ENCODE assay signal across 19 cellular contexts in genomic region chr6:158370805-158371204, GRCh38. TPM values are rescaled to one million over a fixed set of nuclear protein-coding genes. Genes with fewer than 3 reads are reported as not detected.
DNase-seq lines count a peak whose midpoint lies in the region; ATAC-seq, FAIRE-seq and TF ChIP-seq lines count a peak whose summit lies in the region.
"Had no signal": no experiment of that assay in that cellular context is flagged by ENCODE, and none has a peak within 500 bp of the region (broad histone marks: within the 10 kb centered on the region; RNA-seq: fewer than 3 reads in every experiment).

No MANE protein-coding gene starts in this region.

- H3K27me3 ChIP-seq in cardiac muscle cell (no peaks in the 10 kb centered on the region), left ventricle myocardium inferior (ENCODE audit: low read depth) (no peaks in the 10 kb centered on the region), endothelial cell of umbilical vein (ENCODE audit: control insufficient read depth in 2 of 2, insufficient read depth in 2 of 2, low read length in 2 of 2) (no peaks in the 10 kb centered on the region)
- H3K27me3 ChIP-seq: BLaER1 treated with 17β-estradiol and CSF1 and Interleukin-3, amounts not matched to agents 10 nM and 100 nM had no signal

- no peak for DNase-seq in cardiac muscle cell (ENCODE audit: low read depth in 1 of 2, low spot score in 1 of 2)
- DNase-seq in left ventricle myocardium inferior, result no peak
- DNase-seq in T-helper 17 cell, result no peak
- DNase-seq in endothelial cell of umbilical vein (ENCODE audit: low read depth, low spot score), result peak; percentile 13
- DNase-seq in osteocyte (ENCODE audit: extremely low spot score, unreplicated experiment), result peak; percentile 69
- DNase-seq in NCI-H1092 (lab: John Stamatoyannopoulos, UW), result no peak
- DNase-seq in globus pallidus (ENCODE audit: low spot score), result no peak
- no peak for DNase-seq in 8988T
- DNase-seq: CD8-positive, alpha-beta T cell; H9; IMR-90 had no signal

- no peak for ATAC-seq in T-helper 17 cell
- ATAC-seq: CD8-positive, alpha-beta T cell had no signal

- H3K4me3 ChIP-seq in cardiac muscle cell, result no peak overlapping the region
- H3K4me3 ChIP-seq in left ventricle myocardium inferior, result no peak overlapping the region
- no peak overlapping the region for H3K4me3 ChIP-seq in endothelial cell of umbilical vein (replicated peaks in 1 of 3; ENCODE audit: insufficient read depth in 1 of 3, low read depth in 1 of 3, low read length in 3 of 3)
- H3K4me3 ChIP-seq: BLaER1 treated with 17β-estradiol and CSF1 and Interleukin-3, amounts not matched to agents 10 nM and 100 nM had no signal

- H3K9me3 ChIP-seq in cardiac muscle cell (ENCODE audit: low read depth) (no peaks in the 10 kb centered on the region), left ventricle myocardium inferior (replicated peaks) (no peaks in the 10 kb centered on the region), T-helper 17 cell (ENCODE audit: control insufficient read depth, low read length, poor library complexity, severe bottlenecking) (no peaks in the 10 kb centered on the region), endothelial cell of umbilical vein (replicated peaks; ENCODE audit: control insufficient read depth, insufficient read depth, low read length) (no peaks in the 10 kb centered on the region)

- H4K20me1 ChIP-seq in endothelial cell of umbilical vein (replicated peaks; ENCODE audit: control insufficient read depth, extremely low read depth, insufficient read depth, low read length), result no peaks in the 10 kb centered on the region

- H3K9ac ChIP-seq in endothelial cell of umbilical vein (replicated peaks; ENCODE audit: extremely low read depth, insufficient read depth, low read length), result no peak overlapping the region
- H3K9ac ChIP-seq: BLaER1 treated with 17β-estradiol and CSF1 and Interleukin-3, amounts not matched to agents 10 nM and 100 nM had no signal

- H3K4me2 ChIP-seq in endothelial cell of umbilical vein (ENCODE audit: insufficient read depth, low read length), result no peak overlapping the region
- H3K4me2 ChIP-seq: BLaER1 treated with 17β-estradiol and CSF1 and Interleukin-3, amounts not matched to agents 10 nM and 100 nM had no signal

- H3K4me1 ChIP-seq in cardiac muscle cell (ENCODE audit: low read depth), result peaks cover 9% of the 10 kb centered on the region
- peaks cover 17% of the 10 kb centered on the region for H3K4me1 ChIP-seq in left ventricle myocardium inferior
- H3K4me1 ChIP-seq in endothelial cell of umbilical vein (ENCODE audit: control insufficient read depth, extremely low read depth, insufficient read depth, low read length), result no peaks in the 10 kb centered on the region

- POLR2A ChIA-PET in endothelial cell of umbilical vein (lab: Charles Lee), result no interaction called here

- H3K36me3 ChIP-seq in cardiac muscle cell, result no peaks in the 10 kb centered on the region
- no peaks in the 10 kb centered on the region for H3K36me3 ChIP-seq in left ventricle myocardium inferior
- H3K36me3 ChIP-seq in endothelial cell of umbilical vein (ENCODE audit: control insufficient read depth in 2 of 2, extremely low read depth in 1 of 2, insufficient read depth in 2 of 2, low read length in 2 of 2), result no peaks in the 10 kb centered on the region

- BruUV-seq in endothelial cell of umbilical vein (replicated peaks; lab: Mats Ljungman, UMichigan), result no TSS peak

- dilution Hi-C loops in endothelial cell of umbilical vein (cut with MboI; ENCODE audit: extremely low pct_ligation_motif_present, low sequenced_read_pairs), result no loop called here

- H3K4me1 Mint-ChIP-seq in T-helper 17 cell, result peaks cover 14% of the 10 kb centered on the region
- H3K4me1 Mint-ChIP-seq in osteocyte (ENCODE audit: unreplicated experiment), result peaks cover 5% of the 10 kb centered on the region
- H3K4me1 Mint-ChIP-seq: H9 had no signal

- peak overlapping the region; percentile 45 for H3K27ac ChIP-seq in cardiac muscle cell
- H3K27ac ChIP-seq in left ventricle myocardium inferior (replicated peaks), result no peak overlapping the region
- no peak overlapping the region for H3K27ac ChIP-seq in endothelial cell of umbilical vein (ENCODE audit: insufficient read depth, low read depth, low read length)
- H3K27ac ChIP-seq: BLaER1 treated with 17β-estradiol and CSF1 and Interleukin-3, amounts not matched to agents 10 nM and 100 nM had no signal

- CTCF ChIA-PET in endothelial cell of umbilical vein (lab: Charles Lee), result interaction anchor here (1.2 kb wide), 1 partner anchor 9 kb away, joined by 3 read pairs; no protein-coding TSS in a partner anchor

- TF ChIP-seq CTCF in cardiac muscle cell (IDR thresholded peaks at IDR 0.05; ENCODE audit: low read depth, low read length), result no peak
- TF ChIP-seq CTCF in left ventricle myocardium inferior (IDR thresholded peaks at IDR 0.05; ENCODE audit: borderline replicate concordance), result no peak
- no peak for TF ChIP-seq CTCF in endothelial cell of umbilical vein (IDR thresholded peaks at IDR 0.05; ENCODE audit: extremely low read depth in 1 of 2, insufficient read depth in 1 of 2, low read depth in 1 of 2, low read length in 2 of 2)
- TF ChIP-seq CTCF in osteocyte (IDR thresholded peaks at IDR 0.05), result no peak

- intact Hi-C loops in left ventricle myocardium inferior (cut with micrococcal nuclease), result no loop called here
- intact Hi-C loops in endothelial cell of umbilical vein (cut with micrococcal nuclease), result no loop called here

- FAIRE-seq in endothelial cell of umbilical vein (lab: Jason Lieb, UNC), result no peak
- FAIRE-seq: D721Med, G401.6, GM12891, GM18507, H1, HTR-8/SVneo had no signal

- no peak for TF ChIP-seq POLR2A in endothelial cell of umbilical vein (IDR thresholded peaks at IDR 0.05; ENCODE audit: low read depth, low read length)

- no peaks in the 10 kb centered on the region for H3K9me1 ChIP-seq in endothelial cell of umbilical vein (replicated peaks; ENCODE audit: control insufficient read depth, extremely low read depth, insufficient read depth, low read length)

- H3K27ac Mint-ChIP-seq in T-helper 17 cell (no peak overlapping the region), osteocyte (ENCODE audit: unreplicated experiment) (no peak overlapping the region)
- H3K27ac Mint-ChIP-seq: B cell; CD8-positive, alpha-beta T cell; H9 had no signal

- H3K27me3 Mint-ChIP-seq in T-helper 17 cell (no peaks in the 10 kb centered on the region), osteocyte (ENCODE audit: unreplicated experiment) (no peaks in the 10 kb centered on the region)
- H3K27me3 Mint-ChIP-seq: B cell had no signal

- no peaks in the 10 kb centered on the region for H3K79me2 ChIP-seq in endothelial cell of umbilical vein (ENCODE audit: control insufficient read depth, insufficient read depth, low read length)

- peaks cover 4% of the 10 kb centered on the region for H3K36me3 Mint-ChIP-seq in T-helper 17 cell (ENCODE audit: low read depth)
- peaks cover 3% of the 10 kb centered on the region for H3K36me3 Mint-ChIP-seq in osteocyte (ENCODE audit: unreplicated experiment)

- H3K9me3 Mint-ChIP-seq in osteocyte (ENCODE audit: unreplicated experiment), result no peaks in the 10 kb centered on the region
- H3K9me3 Mint-ChIP-seq: CD8-positive, alpha-beta T cell; H9 had no signal

- H2AFZ ChIP-seq in endothelial cell of umbilical vein (ENCODE audit: low read depth, low read length), result no peak overlapping the region

- H3K4me3 Mint-ChIP-seq in T-helper 17 cell (peak overlapping the region; percentile 45), osteocyte (ENCODE audit: unreplicated experiment) (no peak overlapping the region)
- H3K4me3 Mint-ChIP-seq: B cell; CD8-positive, alpha-beta T cell; H9 had no signal

TF ChIP-seq in endothelial cell of umbilical vein, 7 proteins besides CTCF, POLR2A, EP300 and RAD21:
- TF ChIP-seq JUN (IDR thresholded peaks at IDR 0.05; ENCODE audit: borderline replicate concordance, insufficient read depth, insufficient read length, low read depth) (no peak), MYC (IDR thresholded peaks at IDR 0.05; ENCODE audit: low read depth, low read length) (no peak), FOS (IDR thresholded peaks at IDR 0.05; ENCODE audit: borderline replicate concordance, insufficient read depth, low read length) (no peak), GATA2 (IDR thresholded peaks at IDR 0.05; ENCODE audit: insufficient read depth, insufficient read length, low read depth, low read length) (no peak)

RNA-seq across cellular contexts. Expression of gene TULP4, which starts 58.5 kb away (rescaled TPM):
- total RNA-seq in cardiac muscle cell (92.8 and 118 TPM in 2 replicates), left ventricle myocardium inferior (111 TPM), T-helper 17 cell (10 to 100 TPM; 61.9 to 72.0 TPM), endothelial cell of umbilical vein (53.5 and 55.1 TPM in 2 replicates), osteocyte (96.7 and 100 TPM in 2 replicates)
- polyA plus RNA-seq in cardiac muscle cell (20.0 and 24.4 TPM in 2 replicates), endothelial cell of umbilical vein (10.7 and 10.8 TPM in 2 replicates)
- polyA plus RNA-seq in endothelial cell of umbilical vein (2011; cell fraction: cytosol; rRNA removed), result 11.6 and 12.6 TPM in 2 replicates
- 26.5 and 31.6 TPM in 2 replicates for polyA plus RNA-seq in endothelial cell of umbilical vein (2011; cell fraction: nucleus; rRNA removed)
- polyA plus RNA-seq in endothelial cell of umbilical vein (2012), result 11.2 and 16.0 TPM in 2 replicates
- 85.0 and 105 TPM in 2 replicates for polyA minus RNA-seq in endothelial cell of umbilical vein
- 36.6 TPM for polyA minus RNA-seq in endothelial cell of umbilical vein (2011; cell fraction: cytosol; rRNA and poly(A)+ RNA removed)
- polyA minus RNA-seq in endothelial cell of umbilical vein (2011; cell fraction: nucleus; rRNA and poly(A)+ RNA removed), result 75.8 and 86.1 TPM in 2 replicates

Comparison
In these comparisons a context has a peak if more than half of its experiments do, and no peak if none do; other contexts are left out.
1. DNase-seq: peak in endothelial cell of umbilical vein (single experiment) and osteocyte (single experiment); none in cardiac muscle cell (0 of 2), left ventricle myocardium inferior (single experiment), T-helper 17 cell (0 of 3), NCI-H1092 (single experiment), globus pallidus (single experiment) and 8988T (single experiment).